28 cellular contexts compared by ENCODE assay signal in genomic region chr2:232779935-232780334, GRCh38. TPM values are rescaled to one million over a fixed set of nuclear protein-coding genes. Genes with fewer than 3 reads are reported as not detected.
DNase-seq lines count a peak whose midpoint lies in the region; ATAC-seq and TF ChIP-seq lines count a peak whose summit lies in the region.
"Had no signal": no experiment of that assay in that cellular context is flagged by ENCODE, and none has a peak within 500 bp of the region (broad histone marks: within the 10 kb centered on the region; RNA-seq: fewer than 3 reads in every experiment).

No MANE protein-coding gene starts in this region.

- H3K27ac ChIP-seq in lung (ENCODE audit: low read depth in 1 of 2, low read length in 1 of 2), result no peak overlapping the region
- H3K27ac ChIP-seq in stomach, result peak overlapping the region in 3 of 5 donors; percentile 20 to 56 (median 43)
- H3K27ac ChIP-seq: KMS-11, psoas muscle, SK-N-MC had no signal

- no peak for TF ChIP-seq CTCF in lung (IDR thresholded peaks at IDR 0.05; ENCODE audit: control extremely low read depth, extremely low read depth)
- TF ChIP-seq CTCF in stomach (IDR thresholded peaks at IDR 0.05), result no peak

- TF ChIP-seq EP300 in stomach (IDR thresholded peaks at IDR 0.05), result no peak

- H3K36me3 ChIP-seq in lung (ENCODE audit: control insufficient read depth in 2 of 2, insufficient read depth in 2 of 2, low read length in 2 of 2), result peaks cover 2 to 5% of the 10 kb centered on the region in 2 donors
- H3K36me3 ChIP-seq in stomach, result peaks cover 0 to 12% (median 4%) of the 10 kb centered on the region in 4 donors
- no peaks in the 10 kb centered on the region; the same call in 1 of the 2 replicates for H3K36me3 ChIP-seq in HAP-1 (replicated peaks)
- H3K36me3 ChIP-seq: Peyer's patch had no signal

- peak; percentile 44 for DNase-seq in NCI-H2196 (lab: John Stamatoyannopoulos, UW; ENCODE audit: unreplicated experiment)
- DNase-seq in NCI-H2196 treated with DMSO at 0.1 percent for 48 hours (lab: John Stamatoyannopoulos, UW; ENCODE audit: unreplicated experiment), result no peak
- DNase-seq in astrocyte of the hippocampus (ENCODE audit: low read depth, low spot score), result peak; percentile 10
- peak; percentile 31 for DNase-seq in lung (ENCODE audit: low spot score)
- DNase-seq in stomach, result peak; percentile 73
- DNase-seq in HAP-1 (ENCODE audit: low spot score in 2 of 2), result no peak
- no peak for DNase-seq in ureter (ENCODE audit: low spot score)
- DNase-seq: activated CD4-positive, alpha-beta T cell treated with anti-CD3 and anti-CD28 coated beads, Interleukin-2, amount 50 U/mL, for 4 hours; activated CD8-positive, alpha-beta memory T cell treated with anti-CD3 and anti-CD28 coated beads, Interleukin-2, amount 50 U/mL, for 48 hours; activated naive CD8-positive, alpha-beta T cell treated with anti-CD3 and anti-CD28 coated beads, Interleukin-2, amount 50 U/mL, for 24 hours; CD8-positive, alpha-beta memory T cell; NCI-H187 treated with DMSO at 0.1 percent for 48 hours; NCI-H446; Peyer's patch; psoas muscle; stimulated activated CD4-positive, alpha-beta T cell treated with anti-CD3 and anti-CD28 coated beads, Interleukin-4, amount 100 ng/mL, for 1 hour; stimulated activated naive CD8-positive, alpha-beta T cell treated with anti-CD3 and anti-CD28 coated beads, Interleukin-15, amount 100 ng/mL, for 72 hours had no signal

- in situ Hi-C loops in HAP-1 (cut with MboI; ENCODE audit: low sequenced_read_pairs), result no loop called here

- H3K9me3 ChIP-seq in lung (ENCODE audit: control insufficient read depth in 2 of 2, insufficient read depth in 1 of 2, low read length in 1 of 2), result no peaks in the 10 kb centered on the region
- no peaks in the 10 kb centered on the region for H3K9me3 ChIP-seq in stomach
- H3K9me3 ChIP-seq in HAP-1, result no peaks in the 10 kb centered on the region
- H3K9me3 ChIP-seq: heart left ventricle, Peyer's patch, psoas muscle had no signal

- H3K27me3 ChIP-seq in lung (ENCODE audit: control insufficient read depth, insufficient read depth) (no peaks in the 10 kb centered on the region), stomach (no peaks in the 10 kb centered on the region), HAP-1 (ENCODE audit: low read depth) (no peaks in the 10 kb centered on the region)
- H3K27me3 ChIP-seq: heart left ventricle, Peyer's patch had no signal

- whole genome bisulfite sequencing in lung, 2 donors, result 42 to 73% methylated on average over 1 of the region's 1 CpG
- WGBS in stomach, 5 donors, result 20 to 42% (median 28%) methylated on average over 1 of the region's 1 CpG

- ATAC-seq in lung (ENCODE audit: insufficient read depth, low FRiP score), result no peak
- ATAC-seq in GM21423 (IDR thresholded peaks at IDR 0.05; ENCODE audit: unreplicated experiment), result no peak
- ATAC-seq: activated naive CD8-positive, alpha-beta T cell treated with anti-CD3 and anti-CD28 coated beads, Interleukin-2, amount 50 U/mL, for 24 hours; left lobe of liver; stimulated activated naive CD8-positive, alpha-beta T cell treated with anti-CD3 and anti-CD28 coated beads, Interleukin-15, amount 100 ng/mL, for 72 hours; WTC11 had no signal

- intact Hi-C loops in stomach (cut with DNase I; ENCODE audit: low total_unique reads), result no loop called here

- no peaks in the 10 kb centered on the region for H3K4me1 ChIP-seq in lung (ENCODE audit: control insufficient read depth in 2 of 2, insufficient read depth in 2 of 2, low read length in 2 of 2)
- H3K4me1 ChIP-seq in stomach, result peaks cover 9 to 61% (median 38%) of the 10 kb centered on the region in 4 donors
- no peaks in the 10 kb centered on the region for H3K4me1 ChIP-seq in HAP-1
- H3K4me1 ChIP-seq: psoas muscle had no signal

- no peak for TF ChIP-seq POLR2A in stomach (IDR thresholded peaks at IDR 0.05)

- no peak overlapping the region for H3K4me3 ChIP-seq in lung
- no peak overlapping the region for H3K4me3 ChIP-seq in stomach
- no peak overlapping the region for H3K4me3 ChIP-seq in HAP-1
- H3K4me3 ChIP-seq: heart left ventricle, Peyer's patch, psoas muscle, SK-N-MC, smooth muscle cell had no signal

RNA-seq across cellular contexts. Expression of gene KCNJ13, which starts 3.6 kb away (rescaled TPM):
- total RNA-seq in lung (1 to 10 TPM in 1 of 2 donors, not detected in 1; 1.8 TPM), stomach (1 to 10 TPM in 2 of 5 donors, under 1 TPM in 1, not detected in 2; 0.18 to 2.9 (median 1.8) TPM), ureter (0.60 TPM)
- polyA plus RNA-seq in lung (not detected), stomach (1 to 10 TPM in 1 of 3 donors, under 1 TPM in 2; 0.30 to 1.2 (median 0.50) TPM)
- total RNA-seq: activated T-helper 2 cell treated with anti-CD3 and anti-CD28 coated beads, Interferon-gamma antibody, Interleukin-2, Interleukin-4, amounts not matched to agents 10 μg/mL and 5 μg/mL and 100 μg/mL, durations not matched to agents 14 hours and 24 hours and 36 hours; CD8-positive, alpha-beta memory T cell; heart left ventricle; left lobe of liver; mononuclear cell; neural crest cell; psoas muscle; smooth muscle cell; T-helper 2 cell treated with Interferon-gamma antibody and Interleukin-4, amounts not matched to agents 100 ng/mL and 5 ng/mL, for 36 hours; WTC11 had no signal
- polyA plus RNA-seq: heart left ventricle, smooth muscle cell had no signal

Comparison
In these comparisons a context has a peak if more than half of its experiments do, and no peak if none do; other contexts are left out.
1. DNase-seq: peak in NCI-H2196 (single experiment), astrocyte of the hippocampus (single experiment), lung (single experiment) and stomach (single experiment); none in NCI-H2196 treated with DMSO at 0.1 percent for 48 hours (single experiment), HAP-1 (0 of 2) and ureter (single experiment).
2. H3K27ac ChIP-seq: peak in stomach (3 of 5); none in lung (0 of 2).